12 cellular contexts compared by ENCODE assay signal in the genomic region with DNA sequence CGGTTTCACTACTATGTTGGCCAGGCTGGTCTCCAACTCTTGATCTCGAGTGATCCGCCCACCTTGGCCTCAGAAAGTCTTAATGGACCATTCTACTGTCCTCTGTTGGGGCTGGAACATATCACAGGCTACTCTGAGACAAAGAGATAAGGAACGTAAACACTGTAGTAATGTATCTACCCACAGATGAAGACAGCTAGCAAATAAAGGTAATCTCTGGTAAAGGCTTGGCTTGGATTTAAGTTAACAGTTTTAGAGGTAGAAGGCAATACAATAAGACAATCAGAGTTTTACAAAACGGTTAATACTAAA. TPM values are rescaled to one million over a fixed set of nuclear protein-coding genes. Genes with fewer than 3 reads are reported as not detected.
DNase-seq lines count a peak whose midpoint lies in the region; ATAC-seq and TF ChIP-seq lines count a peak whose summit lies in the region.
"Had no signal": no experiment of that assay in that cellular context is flagged by ENCODE, and none has a peak within 500 bp of the region (broad histone marks: within the 10 kb centered on the region; RNA-seq: fewer than 3 reads in every experiment).

No MANE protein-coding gene starts in this region.

- no peak for ATAC-seq in WTC11
- ATAC-seq in GM18502 (IDR thresholded peaks at IDR 0.05; ENCODE audit: poor library complexity, unreplicated experiment) = no peak

- H3K27ac Mint-ChIP-seq in WTC11 (peak overlapping the region; percentile 7; the same call in 1 of the 2 replicates), immature natural killer cell (peak overlapping the region in 4 of 6 donors; percentile 17 to 73 (median 68)), progenitor cell of endocrine pancreas (no peak overlapping the region)
- H3K27ac Mint-ChIP-seq: activated naive CD4-positive, alpha-beta T cell treated with anti-CD3 and anti-CD28 coated beads, Interleukin-2, amount 10 ng/mL, durations not matched to agents 7 days and 5 days had no signal

- H3K27me3 Mint-ChIP-seq in WTC11 (ENCODE audit: low read depth) = no peaks in the 10 kb centered on the region
- H3K27me3 Mint-ChIP-seq in immature natural killer cell (ENCODE audit: low read depth in 3 of 3) = no peaks in the 10 kb centered on the region
- no peaks in the 10 kb centered on the region for H3K27me3 Mint-ChIP-seq in progenitor cell of endocrine pancreas
- H3K27me3 Mint-ChIP-seq: activated naive CD4-positive, alpha-beta T cell treated with anti-CD3 and anti-CD28 coated beads, Interleukin-2, amount 10 ng/mL, durations not matched to agents 7 days and 5 days had no signal

- no peaks in the 10 kb centered on the region for H3K4me1 Mint-ChIP-seq in WTC11
- peaks cover 25 to 35% of the 10 kb centered on the region in 2 donors for H3K4me1 Mint-ChIP-seq in immature natural killer cell
- peaks cover 17% of the 10 kb centered on the region for H3K4me1 Mint-ChIP-seq in progenitor cell of endocrine pancreas (ENCODE audit: low read depth)

- H3K4me3 Mint-ChIP-seq in WTC11 = no peak overlapping the region
- no peak overlapping the region for H3K4me3 Mint-ChIP-seq in immature natural killer cell
- no peak overlapping the region for H3K4me3 Mint-ChIP-seq in progenitor cell of endocrine pancreas (ENCODE audit: low read depth)
- H3K4me3 Mint-ChIP-seq: activated naive CD4-positive, alpha-beta T cell treated with anti-CD3 and anti-CD28 coated beads, Interleukin-2, amount 10 ng/mL, durations not matched to agents 7 days and 5 days had no signal

- no peak for TF ChIP-seq CTCF in WTC11 (IDR thresholded peaks at IDR 0.05)
- no peak for TF ChIP-seq CTCF in progenitor cell of endocrine pancreas (IDR thresholded peaks at IDR 0.05; ENCODE audit: unreplicated experiment)

- DNase-seq in COLO829 (ENCODE audit: low spot score) (peak; percentile 29), WTC11 (ENCODE audit: low spot score) (no peak), immature natural killer cell (no peak), progenitor cell of endocrine pancreas (ENCODE audit: low spot score, unreplicated experiment) (no peak), cortex of kidney (lab: John Stamatoyannopoulos, UW) (no peak), occipital lobe (lab: John Stamatoyannopoulos, UW) (no peak)
- DNase-seq: activated naive CD4-positive, alpha-beta T cell treated with anti-CD3 and anti-CD28 coated beads, Interleukin-2, amount 10 ng/mL, durations not matched to agents 7 days and 5 days; foreskin fibroblast; kidney; stimulated activated CD8-positive, alpha-beta memory T cell treated with anti-CD3 and anti-CD28 coated beads, Interleukin-4, amount 100 ng/mL, for 48 hours had no signal

- POLR2A ChIA-PET in WTC11 (lab: Charles Lee) = no interaction called here

- CTCF ChIA-PET in WTC11 (lab: Charles Lee) = interaction anchor here (0.9 kb wide), 1 partner anchor 84 kb away, joined by 3 read pairs; no protein-coding TSS in a partner anchor

- H3K36me3 Mint-ChIP-seq in WTC11 (peaks cover 24% of the 10 kb centered on the region), immature natural killer cell (peaks cover 0 to 14% (median 7%) of the 10 kb centered on the region in 3 donors), progenitor cell of endocrine pancreas (ENCODE audit: insufficient read depth) (peaks cover 9% of the 10 kb centered on the region)

- H3K27ac ChIP-seq in skin epidermis = peak overlapping the region in 15 of 21 experiments; percentile 1 to 65 (median 28)

- H3K4me3 ChIP-seq in skin epidermis = no peak overlapping the region

- H3K9me3 Mint-ChIP-seq in WTC11 = no peaks in the 10 kb centered on the region
- H3K9me3 Mint-ChIP-seq in immature natural killer cell = no peaks in the 10 kb centered on the region
- H3K9me3 Mint-ChIP-seq in progenitor cell of endocrine pancreas (ENCODE audit: low read depth) = no peaks in the 10 kb centered on the region
- H3K9me3 Mint-ChIP-seq: activated naive CD4-positive, alpha-beta T cell treated with anti-CD3 and anti-CD28 coated beads, Interleukin-2, amount 10 ng/mL, durations not matched to agents 7 days and 5 days had no signal

TF ChIP-seq in WTC11, 78 proteins besides CTCF, POLR2A, EP300 and RAD21:
- no peak for TF ChIP-seq GRHL2 (CRISPR knock-in tag; IDR thresholded peaks at IDR 0.05; ENCODE audit: insufficient replicate concordance, severe bottlenecking)
- TF ChIP-seq TEAD1 (CRISPR knock-in tag; IDR thresholded peaks at IDR 0.05) = no peak
- TF ChIP-seq, protein P1, sequence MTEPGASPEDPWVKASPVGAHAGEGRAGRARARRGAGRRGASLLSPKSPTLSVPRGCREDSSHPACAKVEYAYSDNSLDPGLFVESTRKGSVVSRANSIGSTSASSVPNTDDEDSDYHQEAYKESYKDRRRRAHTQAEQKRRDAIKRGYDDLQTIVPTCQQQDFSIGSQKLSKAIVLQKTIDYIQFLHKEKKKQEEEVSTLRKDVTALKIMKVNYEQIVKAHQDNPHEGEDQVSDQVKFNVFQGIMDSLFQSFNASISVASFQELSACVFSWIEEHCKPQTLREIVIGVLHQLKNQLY (CRISPR knock-in tag; IDR thresholded peaks at IDR 0.05) = no peak

RNA-seq across cellular contexts. Expression of a gene that starts 44.6 kb away (rescaled TPM):
- total RNA-seq in WTC11 (2021) (0.80 to 1.4 TPM (median 1.3 TPM) in 3 replicates), progenitor cell of endocrine pancreas (0.42 TPM in 1 of 2 replicates, not detected in the other), occipital lobe (0.78 TPM)
- not detected for polyA plus RNA-seq in immature natural killer cell
